Comparison of ENCODE assay signal across 1 cellular context in the genomic region with DNA sequence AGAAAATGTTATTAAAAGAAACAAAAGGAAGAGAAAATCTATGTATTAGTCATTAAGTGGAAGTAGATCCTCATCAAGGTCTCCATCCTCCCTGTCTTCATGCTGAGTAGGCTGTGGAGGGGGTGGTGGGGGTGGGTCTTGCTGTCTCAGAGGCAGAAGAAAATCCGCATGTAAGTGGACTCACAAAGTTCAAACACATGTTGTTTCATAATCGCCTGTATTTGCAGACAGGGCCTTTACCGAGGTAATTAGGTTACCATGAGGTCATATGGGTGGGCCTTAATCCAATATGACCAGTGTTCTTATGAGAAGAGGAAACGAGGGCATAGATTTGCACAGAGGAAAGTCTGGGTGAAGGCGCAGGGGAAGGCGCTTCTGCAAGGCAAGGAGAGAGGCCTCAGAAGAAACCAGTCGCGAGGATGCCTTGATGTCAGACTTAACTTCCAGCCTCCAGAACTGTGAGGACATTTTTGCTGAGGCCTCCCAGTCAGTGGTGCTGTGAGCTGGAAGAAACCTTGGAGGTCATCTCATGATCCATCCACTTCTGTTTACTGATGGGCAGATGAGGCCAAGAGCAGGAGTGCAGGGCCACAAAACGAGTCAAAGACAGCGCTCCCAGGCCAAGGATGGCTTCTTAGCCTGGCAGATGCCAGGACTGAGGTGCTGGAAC.
A peak's percentile ranks its signal among the peaks of the same experiment; 100 is the strongest.
TF ChIP-seq lines count a peak whose summit lies in the region.

No MANE protein-coding gene starts in this region.

TF ChIP-seq in HepG2, 621 proteins besides CTCF, POLR2A, EP300 and RAD21 (continued from another document and continues in another):
- TF ChIP-seq HDAC2 (CRISPR knock-in tag; IDR thresholded peaks at IDR 0.05) = 0 out of 2 replicates have a peak, but pooled peaks have one; percentile 28
- TF ChIP-seq ZNF224 (CRISPR knock-in tag; IDR thresholded peaks at IDR 0.05) = no peak
- no peak for TF ChIP-seq NFYB (CRISPR knock-in tag; IDR thresholded peaks at IDR 0.05)
- TF ChIP-seq FOSL2 (CRISPR knock-in tag; IDR thresholded peaks at IDR 0.05) = 0 out of 2 replicates have a peak, but pooled peaks have one; percentile 5
- TF ChIP-seq MED13 (CRISPR knock-in tag; IDR thresholded peaks at IDR 0.05) = no peak
- TF ChIP-seq RBM39 (IDR thresholded peaks at IDR 0.05; ENCODE audit: low read depth, low read length, poor library complexity, severe bottlenecking) = no peak
- TF ChIP-seq ZNF274 (CRISPR knock-in tag; IDR thresholded peaks at IDR 0.05) = no peak
- TF ChIP-seq IKZF4 (CRISPR knock-in tag; IDR thresholded peaks at IDR 0.05; ENCODE audit: borderline replicate concordance, low read depth, not compliant biosample characterization) = no peak
- no peak for TF ChIP-seq ZNF263 (CRISPR knock-in tag; IDR thresholded peaks at IDR 0.05)
- no peak for TF ChIP-seq CREM (IDR thresholded peaks at IDR 0.05)
- TF ChIP-seq CREM (CRISPR knock-in tag; IDR thresholded peaks at IDR 0.05) = no peak
- TF ChIP-seq, protein P1, sequence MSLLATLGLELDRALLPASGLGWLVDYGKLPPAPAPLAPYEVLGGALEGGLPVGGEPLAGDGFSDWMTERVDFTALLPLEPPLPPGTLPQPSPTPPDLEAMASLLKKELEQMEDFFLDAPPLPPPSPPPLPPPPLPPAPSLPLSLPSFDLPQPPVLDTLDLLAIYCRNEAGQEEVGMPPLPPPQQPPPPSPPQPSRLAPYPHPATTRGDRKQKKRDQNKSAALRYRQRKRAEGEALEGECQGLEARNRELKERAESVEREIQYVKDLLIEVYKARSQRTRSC (CRISPR knock-in tag; IDR thresholded peaks at IDR 0.05; ENCODE audit: low read depth) = no peak
- TF ChIP-seq ZNF746 (CRISPR knock-in tag; IDR thresholded peaks at IDR 0.05) = no peak
- no peak for TF ChIP-seq ZNF776 (CRISPR knock-in tag; IDR thresholded peaks at IDR 0.05)
- TF ChIP-seq SMYD3 (CRISPR knock-in tag; IDR thresholded peaks at IDR 0.05) = no peak
- TF ChIP-seq, protein P2, sequence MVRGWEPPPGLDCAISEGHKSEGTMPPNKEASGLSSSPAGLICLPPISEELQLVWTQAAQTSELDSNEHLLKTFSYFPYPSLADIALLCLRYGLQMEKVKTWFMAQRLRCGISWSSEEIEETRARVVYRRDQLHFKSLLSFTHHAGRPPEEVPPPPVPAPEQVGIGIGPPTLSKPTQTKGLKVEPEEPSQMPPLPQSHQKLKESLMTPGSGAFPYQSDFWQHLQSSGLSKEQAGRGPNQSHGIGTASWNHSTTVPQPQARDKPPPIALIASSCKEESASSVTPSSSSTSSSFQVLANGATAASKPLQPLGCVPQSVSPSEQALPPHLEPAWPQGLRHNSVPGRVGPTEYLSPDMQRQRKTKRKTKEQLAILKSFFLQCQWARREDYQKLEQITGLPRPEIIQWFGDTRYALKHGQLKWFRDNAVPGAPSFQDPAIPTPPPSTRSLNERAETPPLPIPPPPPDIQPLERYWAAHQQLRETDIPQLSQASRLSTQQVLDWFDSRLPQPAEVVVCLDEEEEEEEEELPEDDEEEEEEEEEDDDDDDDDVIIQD (CRISPR knock-in tag; IDR thresholded peaks at IDR 0.05; ENCODE audit: low read depth) = 0 out of 2 replicates have a peak, but pooled peaks have one; percentile 19
- TF ChIP-seq, protein P3, sequence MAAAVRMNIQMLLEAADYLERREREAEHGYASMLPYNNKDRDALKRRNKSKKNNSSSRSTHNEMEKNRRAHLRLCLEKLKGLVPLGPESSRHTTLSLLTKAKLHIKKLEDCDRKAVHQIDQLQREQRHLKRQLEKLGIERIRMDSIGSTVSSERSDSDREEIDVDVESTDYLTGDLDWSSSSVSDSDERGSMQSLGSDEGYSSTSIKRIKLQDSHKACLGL (CRISPR knock-in tag; IDR thresholded peaks at IDR 0.05) = no peak
- no peak for TF ChIP-seq CENPX (CRISPR knock-in tag; IDR thresholded peaks at IDR 0.05)
- no peak for TF ChIP-seq BRD4 (CRISPR knock-in tag; IDR thresholded peaks at IDR 0.05)
- no peak for TF ChIP-seq ZNF556 (CRISPR knock-in tag; IDR thresholded peaks at IDR 0.05; ENCODE audit: borderline replicate concordance)
- TF ChIP-seq MIER2 (CRISPR knock-in tag; IDR thresholded peaks at IDR 0.05) = 0 out of 2 replicates have a peak, but pooled peaks have one; percentile 15
- TF ChIP-seq NR2F6 (IDR thresholded peaks at IDR 0.05) = 0 out of 2 replicates have a peak, but pooled peaks have one; percentile 32
- peak; percentile 15; the same call in 1 of the 2 replicates for TF ChIP-seq NR2F6 (CRISPR knock-in tag; IDR thresholded peaks at IDR 0.05)
- TF ChIP-seq, protein P4, sequence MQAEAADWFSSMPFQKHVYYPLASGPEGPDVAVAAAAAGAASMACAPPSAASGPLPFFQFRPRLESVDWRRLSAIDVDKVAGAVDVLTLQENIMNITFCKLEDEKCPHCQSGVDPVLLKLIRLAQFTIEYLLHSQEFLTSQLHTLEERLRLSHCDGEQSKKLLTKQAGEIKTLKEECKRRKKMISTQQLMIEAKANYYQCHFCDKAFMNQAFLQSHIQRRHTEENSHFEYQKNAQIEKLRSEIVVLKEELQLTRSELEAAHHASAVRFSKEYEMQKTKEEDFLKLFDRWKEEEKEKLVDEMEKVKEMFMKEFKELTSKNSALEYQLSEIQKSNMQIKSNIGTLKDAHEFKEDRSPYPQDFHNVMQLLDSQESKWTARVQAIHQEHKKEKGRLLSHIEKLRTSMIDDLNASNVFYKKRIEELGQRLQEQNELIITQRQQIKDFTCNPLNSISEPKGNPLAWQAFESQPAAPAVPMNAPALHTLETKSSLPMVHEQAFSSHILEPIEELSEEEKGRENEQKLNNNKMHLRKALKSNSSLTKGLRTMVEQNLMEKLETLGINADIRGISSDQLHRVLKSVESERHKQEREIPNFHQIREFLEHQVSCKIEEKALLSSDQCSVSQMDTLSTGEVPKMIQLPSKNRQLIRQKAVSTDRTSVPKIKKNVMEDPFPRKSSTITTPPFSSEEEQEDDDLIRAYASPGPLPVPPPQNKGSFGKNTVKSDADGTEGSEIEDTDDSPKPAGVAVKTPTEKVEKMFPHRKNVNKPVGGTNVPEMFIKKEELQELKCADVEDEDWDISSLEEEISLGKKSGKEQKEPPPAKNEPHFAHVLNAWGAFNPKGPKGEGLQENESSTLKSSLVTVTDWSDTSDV (CRISPR knock-in tag; IDR thresholded peaks at IDR 0.05) = no peak
- TF ChIP-seq JUNB (CRISPR knock-in tag; IDR thresholded peaks at IDR 0.05; ENCODE audit: borderline replicate concordance) = no peak
- no peak for TF ChIP-seq GATAD1 (CRISPR knock-in tag; IDR thresholded peaks at IDR 0.05)
- TF ChIP-seq SRSF1 (optimal IDR thresholded peaks at IDR 0.05; ENCODE audit: low read depth, low read length) = no peak
- TF ChIP-seq ZNF775 (CRISPR knock-in tag; IDR thresholded peaks at IDR 0.05; ENCODE audit: borderline replicate concordance) = no peak
- TF ChIP-seq ZNF547 (CRISPR knock-in tag; IDR thresholded peaks at IDR 0.05) = no peak
- TF ChIP-seq, protein P5, sequence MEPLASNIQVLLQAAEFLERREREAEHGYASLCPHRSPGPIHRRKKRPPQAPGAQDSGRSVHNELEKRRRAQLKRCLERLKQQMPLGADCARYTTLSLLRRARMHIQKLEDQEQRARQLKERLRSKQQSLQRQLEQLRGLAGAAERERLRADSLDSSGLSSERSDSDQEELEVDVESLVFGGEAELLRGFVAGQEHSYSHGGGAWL (CRISPR knock-in tag; IDR thresholded peaks at IDR 0.05) = no peak
- TF ChIP-seq, protein P6, sequence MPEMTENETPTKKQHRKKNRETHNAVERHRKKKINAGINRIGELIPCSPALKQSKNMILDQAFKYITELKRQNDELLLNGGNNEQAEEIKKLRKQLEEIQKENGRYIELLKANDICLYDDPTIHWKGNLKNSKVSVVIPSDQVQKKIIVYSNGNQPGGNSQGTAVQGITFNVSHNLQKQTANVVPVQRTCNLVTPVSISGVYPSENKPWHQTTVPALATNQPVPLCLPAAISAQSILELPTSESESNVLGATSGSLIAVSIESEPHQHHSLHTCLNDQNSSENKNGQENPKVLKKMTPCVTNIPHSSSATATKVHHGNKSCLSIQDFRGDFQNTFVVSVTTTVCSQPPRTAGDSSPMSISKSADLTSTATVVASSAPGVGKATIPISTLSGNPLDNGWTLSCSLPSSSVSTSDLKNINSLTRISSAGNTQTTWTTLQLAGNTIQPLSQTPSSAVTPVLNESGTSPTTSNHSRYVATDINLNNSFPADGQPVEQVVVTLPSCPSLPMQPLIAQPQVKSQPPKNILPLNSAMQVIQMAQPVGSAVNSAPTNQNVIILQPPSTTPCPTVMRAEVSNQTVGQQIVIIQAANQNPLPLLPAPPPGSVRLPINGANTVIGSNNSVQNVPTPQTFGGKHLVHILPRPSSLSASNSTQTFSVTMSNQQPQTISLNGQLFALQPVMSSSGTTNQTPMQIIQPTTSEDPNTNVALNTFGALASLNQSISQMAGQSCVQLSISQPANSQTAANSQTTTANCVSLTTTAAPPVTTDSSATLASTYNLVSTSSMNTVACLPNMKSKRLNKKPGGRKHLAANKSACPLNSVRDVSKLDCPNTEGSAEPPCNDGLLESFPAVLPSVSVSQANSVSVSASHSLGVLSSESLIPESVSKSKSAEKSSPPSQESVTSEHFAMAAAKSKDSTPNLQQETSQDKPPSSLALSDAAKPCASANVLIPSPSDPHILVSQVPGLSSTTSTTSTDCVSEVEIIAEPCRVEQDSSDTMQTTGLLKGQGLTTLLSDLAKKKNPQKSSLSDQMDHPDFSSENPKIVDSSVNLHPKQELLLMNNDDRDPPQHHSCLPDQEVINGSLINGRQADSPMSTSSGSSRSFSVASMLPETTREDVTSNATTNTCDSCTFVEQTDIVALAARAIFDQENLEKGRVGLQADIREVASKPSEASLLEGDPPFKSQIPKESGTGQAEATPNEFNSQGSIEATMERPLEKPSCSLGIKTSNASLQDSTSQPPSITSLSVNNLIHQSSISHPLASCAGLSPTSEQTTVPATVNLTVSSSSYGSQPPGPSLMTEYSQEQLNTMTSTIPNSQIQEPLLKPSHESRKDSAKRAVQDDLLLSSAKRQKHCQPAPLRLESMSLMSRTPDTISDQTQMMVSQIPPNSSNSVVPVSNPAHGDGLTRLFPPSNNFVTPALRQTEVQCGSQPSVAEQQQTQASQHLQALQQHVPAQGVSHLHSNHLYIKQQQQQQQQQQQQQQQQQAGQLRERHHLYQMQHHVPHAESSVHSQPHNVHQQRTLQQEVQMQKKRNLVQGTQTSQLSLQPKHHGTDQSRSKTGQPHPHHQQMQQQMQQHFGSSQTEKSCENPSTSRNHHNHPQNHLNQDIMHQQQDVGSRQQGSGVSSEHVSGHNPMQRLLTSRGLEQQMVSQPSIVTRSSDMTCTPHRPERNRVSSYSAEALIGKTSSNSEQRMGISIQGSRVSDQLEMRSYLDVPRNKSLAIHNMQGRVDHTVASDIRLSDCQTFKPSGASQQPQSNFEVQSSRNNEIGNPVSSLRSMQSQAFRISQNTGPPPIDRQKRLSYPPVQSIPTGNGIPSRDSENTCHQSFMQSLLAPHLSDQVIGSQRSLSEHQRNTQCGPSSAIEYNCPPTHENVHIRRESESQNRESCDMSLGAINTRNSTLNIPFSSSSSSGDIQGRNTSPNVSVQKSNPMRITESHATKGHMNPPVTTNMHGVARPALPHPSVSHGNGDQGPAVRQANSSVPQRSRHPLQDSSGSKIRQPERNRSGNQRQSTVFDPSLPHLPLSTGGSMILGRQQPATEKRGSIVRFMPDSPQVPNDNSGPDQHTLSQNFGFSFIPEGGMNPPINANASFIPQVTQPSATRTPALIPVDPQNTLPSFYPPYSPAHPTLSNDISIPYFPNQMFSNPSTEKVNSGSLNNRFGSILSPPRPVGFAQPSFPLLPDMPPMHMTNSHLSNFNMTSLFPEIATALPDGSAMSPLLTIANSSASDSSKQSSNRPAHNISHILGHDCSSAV (CRISPR knock-in tag; IDR thresholded peaks at IDR 0.05; ENCODE audit: borderline replicate concordance) = no peak
- peak; percentile 42; the same call in 1 of the 2 replicates for TF ChIP-seq CEBPG (CRISPR knock-in tag; IDR thresholded peaks at IDR 0.05)
- TF ChIP-seq ZNF670 (CRISPR knock-in tag; IDR thresholded peaks at IDR 0.05; ENCODE audit: borderline replicate concordance) = no peak
- TF ChIP-seq DNMT1 (CRISPR knock-in tag; IDR thresholded peaks at IDR 0.05) = no peak
- no peak for TF ChIP-seq KAT2B (IDR thresholded peaks at IDR 0.05; ENCODE audit: borderline replicate concordance, low read depth, low read length)
- no peak for TF ChIP-seq TCF12 (IDR thresholded peaks at IDR 0.05)
- TF ChIP-seq TCF12 (CRISPR knock-in tag; IDR thresholded peaks at IDR 0.05) = no peak
- no peak for TF ChIP-seq ELF3 (CRISPR knock-in tag; IDR thresholded peaks at IDR 0.05)
- no peak for TF ChIP-seq NFATC3 (CRISPR knock-in tag; IDR thresholded peaks at IDR 0.05)
- no peak for TF ChIP-seq XBP1 (CRISPR knock-in tag; IDR thresholded peaks at IDR 0.05)
- no peak for TF ChIP-seq ZNF772 (CRISPR knock-in tag; IDR thresholded peaks at IDR 0.05)
- TF ChIP-seq PPARG (CRISPR knock-in tag; conservative IDR thresholded peaks at IDR 0.05) = peak; percentile 36; the same call in 1 of the 2 replicates
- no peak for TF ChIP-seq ZNF460 (CRISPR knock-in tag; IDR thresholded peaks at IDR 0.05; ENCODE audit: borderline replicate concordance)
- TF ChIP-seq, protein P7, sequence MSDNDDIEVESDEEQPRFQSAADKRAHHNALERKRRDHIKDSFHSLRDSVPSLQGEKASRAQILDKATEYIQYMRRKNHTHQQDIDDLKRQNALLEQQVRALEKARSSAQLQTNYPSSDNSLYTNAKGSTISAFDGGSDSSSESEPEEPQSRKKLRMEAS (IDR thresholded peaks at IDR 0.05) = peak; percentile 16; the same call in 1 of the 2 replicates
- no peak for TF ChIP-seq FOXJ3 (CRISPR knock-in tag; IDR thresholded peaks at IDR 0.05; ENCODE audit: borderline replicate concordance)
- TF ChIP-seq DR1 (CRISPR knock-in tag; IDR thresholded peaks at IDR 0.05) = no peak
- TF ChIP-seq FOXC1 (CRISPR knock-in tag; IDR thresholded peaks at IDR 0.05; ENCODE audit: borderline replicate concordance) = 0 out of 2 replicates have a peak, but pooled peaks have one; percentile 67
- no peak for TF ChIP-seq ZNF329 (CRISPR knock-in tag; IDR thresholded peaks at IDR 0.05; ENCODE audit: low read depth)
- no peak for TF ChIP-seq ZNF235 (CRISPR knock-in tag; IDR thresholded peaks at IDR 0.05; ENCODE audit: borderline replicate concordance)
- 0 out of 2 replicates have a peak, but pooled peaks have one; percentile 30 for TF ChIP-seq ZBTB21 (CRISPR knock-in tag; IDR thresholded peaks at IDR 0.05)
- peak; percentile 25; the same call in 1 of the 2 replicates for TF ChIP-seq NCOR1 (IDR thresholded peaks at IDR 0.05; ENCODE audit: borderline replicate concordance, low read length)
- TF ChIP-seq ERF (CRISPR knock-in tag; IDR thresholded peaks at IDR 0.05) = no peak
- TF ChIP-seq, protein P8, sequence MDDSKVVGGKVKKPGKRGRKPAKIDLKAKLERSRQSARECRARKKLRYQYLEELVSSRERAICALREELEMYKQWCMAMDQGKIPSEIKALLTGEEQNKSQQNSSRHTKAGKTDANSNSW (CRISPR knock-in tag; IDR thresholded peaks at IDR 0.05; ENCODE audit: borderline replicate concordance) = no peak
- TF ChIP-seq ZSCAN30 (CRISPR knock-in tag; IDR thresholded peaks at IDR 0.05) = no peak
- TF ChIP-seq ETV6 (CRISPR knock-in tag; conservative IDR thresholded peaks at IDR 0.05) = no peak
- TF ChIP-seq MIER3 (CRISPR knock-in tag; IDR thresholded peaks at IDR 0.05; ENCODE audit: borderline replicate concordance) = no peak
- 0 out of 2 replicates have a peak, but pooled peaks have one; percentile 15 for TF ChIP-seq PITX1 (CRISPR knock-in tag; IDR thresholded peaks at IDR 0.05)
- no peak for TF ChIP-seq RBM22 (optimal IDR thresholded peaks at IDR 0.05; ENCODE audit: low read length)
- 0 out of 2 replicates have a peak, but pooled peaks have one; percentile 36 for TF ChIP-seq DMAP1 (CRISPR knock-in tag; IDR thresholded peaks at IDR 0.05)
- no peak for TF ChIP-seq MED8 (CRISPR knock-in tag; IDR thresholded peaks at IDR 0.05; ENCODE audit: insufficient replicate concordance)
